ENCODE assay signal across 11 cellular contexts in the genomic region with DNA sequence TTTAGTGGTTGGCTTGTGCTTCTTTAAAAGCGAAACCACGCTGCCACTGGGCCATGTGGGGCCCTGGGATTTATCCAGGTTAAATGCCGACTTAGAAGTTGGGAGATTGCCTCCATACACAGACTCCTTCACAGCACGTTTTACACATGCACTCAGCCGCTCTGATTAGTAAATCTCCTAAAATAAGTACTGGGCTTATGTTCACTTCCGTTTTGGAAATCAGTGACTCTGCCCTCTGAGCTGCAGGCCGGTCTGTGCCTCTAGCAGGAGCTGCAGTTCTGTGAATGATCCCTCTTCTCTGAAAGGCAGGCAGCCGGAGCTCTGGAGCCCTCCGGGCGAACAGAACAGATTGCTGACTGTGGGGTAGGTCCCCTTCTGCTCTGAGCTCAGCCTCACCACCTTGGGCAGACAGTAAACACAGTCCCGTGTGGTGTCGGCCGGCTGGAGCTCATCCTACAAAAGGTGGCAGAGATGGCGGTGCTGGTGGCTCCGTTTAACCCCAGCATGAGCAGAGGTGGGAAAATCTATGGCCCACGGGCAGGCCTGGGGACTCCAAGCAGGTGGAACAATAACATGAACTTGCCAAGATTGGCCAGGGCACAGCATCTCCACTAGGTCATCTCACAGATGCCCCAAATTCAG. TPM values are rescaled to one million over a fixed set of nuclear protein-coding genes. Genes with fewer than 3 reads are reported as not detected.
DNase-seq lines count a peak whose midpoint lies in the region; ATAC-seq and TF ChIP-seq lines count a peak whose summit lies in the region.
"Had no signal": no experiment of that assay in that cellular context is flagged by ENCODE, and none has a peak within 500 bp of the region (broad histone marks: within the 10 kb centered on the region; RNA-seq: fewer than 3 reads in every experiment).

No MANE protein-coding gene starts in this region.

- H3K9me3 Mint-ChIP-seq in activated naive CD8-positive, alpha-beta T cell treated with anti-CD3 and anti-CD28 coated beads for 36 hours = no peaks in the 10 kb centered on the region

- no peak for TF ChIP-seq POLR2A in ovary (IDR thresholded peaks at IDR 0.05)
- TF ChIP-seq POLR2A in GM18505 (IDR thresholded peaks at IDR 0.05; ENCODE audit: borderline replicate concordance, extremely low read depth, insufficient read depth, insufficient read length) = no peak

- H3K4me3 Mint-ChIP-seq in activated naive CD8-positive, alpha-beta T cell treated with anti-CD3 and anti-CD28 coated beads for 36 hours = no peak overlapping the region

- no peak overlapping the region for H3K27ac Mint-ChIP-seq in activated naive CD8-positive, alpha-beta T cell treated with anti-CD3 and anti-CD28 coated beads for 36 hours

- no peaks in the 10 kb centered on the region for H3K36me3 ChIP-seq in BE2C
- no peaks in the 10 kb centered on the region for H3K36me3 ChIP-seq in OCI-LY7 (ENCODE audit: insufficient read depth, low read length)
- H3K36me3 ChIP-seq in ovary = no peaks in the 10 kb centered on the region

- TF ChIP-seq CTCF in BE2C (IDR thresholded peaks at IDR 0.05; ENCODE audit: low read depth, low read length) (no peak; the same call in 1 of the 2 replicates), OCI-LY7 (conservative IDR thresholded peaks at IDR 0.05; ENCODE audit: low read length) (no peak), foreskin fibroblast (IDR thresholded peaks at IDR 0.05; ENCODE audit: low read depth, low read length) (peak; percentile 34), ovary (IDR thresholded peaks at IDR 0.05) (peak in 2 of 3 donors; percentile 5 to 42)

- no TSS peak for BruUV-seq in OCI-LY7 (replicated peaks; lab: Mats Ljungman, UMichigan)

- peak overlapping the region; percentile 34; the same call in 1 of the 2 replicates for H2AFZ ChIP-seq in OCI-LY7 (ENCODE audit: low read length)

- H3K4me3 ChIP-seq in BE2C (ENCODE audit: low read depth, low read length) (no peak overlapping the region), OCI-LY7 (ENCODE audit: low read depth, low read length, poor library complexity, severe bottlenecking) (no peak overlapping the region), foreskin fibroblast (ENCODE audit: low read depth in 1 of 2, low read length in 2 of 2) (peak overlapping the region; percentile 16 to 31), ovary (peak overlapping the region; percentile 21)

- H3K4me1 ChIP-seq in BE2C = no peaks in the 10 kb centered on the region
- H3K4me1 ChIP-seq in OCI-LY7 (ENCODE audit: insufficient read depth, low read length, poor library complexity, severe bottlenecking) = peaks cover 14% of the 10 kb centered on the region
- H3K4me1 ChIP-seq in ovary (ENCODE audit: insufficient read depth) = no peaks in the 10 kb centered on the region

- H3K4me1 Mint-ChIP-seq in activated naive CD8-positive, alpha-beta T cell treated with anti-CD3 and anti-CD28 coated beads for 36 hours = peaks cover 16% of the 10 kb centered on the region

- no peaks in the 10 kb centered on the region for H3K79me2 ChIP-seq in OCI-LY7 (ENCODE audit: insufficient read depth, low read depth, low read length)

- H3K4me2 ChIP-seq in OCI-LY7 (ENCODE audit: low read length) = peak overlapping the region; percentile 32; the same call in 1 of the 2 replicates

- no peaks in the 10 kb centered on the region for H4K20me1 ChIP-seq in OCI-LY7 (ENCODE audit: insufficient read depth, low read length)

- CTCF ChIA-PET in OCI-LY7 (lab: Charles Lee; ENCODE audit: unreplicated experiment) = no interaction called here

- 15 to 24% (median 22%) methylated on average over 16 of the region's 16 CpGs for WGBS in ovary, 3 donors

- H3K9me2 ChIP-seq in OCI-LY7 (ENCODE audit: insufficient read depth, low read length) = no peaks in the 10 kb centered on the region

- peak; percentile 41 for DNase-seq in BE2C
- peak; percentile 20 for DNase-seq in OCI-LY7 (ENCODE audit: low spot score)
- peak; percentile 79 to 87 for DNase-seq in foreskin fibroblast
- peak; percentile 62 to 73 (median 68) for DNase-seq in ovary
- DNase-seq in activated naive CD8-positive, alpha-beta T cell treated with anti-CD3 and anti-CD28 coated beads for 36 hours = no peak
- DNase-seq: activated CD8-positive, alpha-beta memory T cell treated with anti-CD3 and anti-CD28 coated beads for 24 hours; DND-41; NCI-H2081 had no signal

- ATAC-seq in GM18505 (IDR thresholded peaks at IDR 0.05; ENCODE audit: unreplicated experiment) (no peak), GM18520 (IDR thresholded peaks at IDR 0.05; ENCODE audit: unreplicated experiment) (no peak), HG02588 (IDR thresholded peaks at IDR 0.05; ENCODE audit: unreplicated experiment) (no peak)

- TF ChIP-seq EP300 in ovary (IDR thresholded peaks at IDR 0.05) = no peak

- no peaks in the 10 kb centered on the region for H3K27me3 Mint-ChIP-seq in activated naive CD8-positive, alpha-beta T cell treated with anti-CD3 and anti-CD28 coated beads for 36 hours

- no peak overlapping the region for H3K27ac ChIP-seq in OCI-LY7 (ENCODE audit: low read depth, low read length, poor library complexity, severe bottlenecking)
- H3K27ac ChIP-seq in ovary = peak overlapping the region in 1 of 2 donors; percentile 83

- no peaks in the 10 kb centered on the region for H3K36me3 Mint-ChIP-seq in activated naive CD8-positive, alpha-beta T cell treated with anti-CD3 and anti-CD28 coated beads for 36 hours

- intact Hi-C loops in OCI-LY7 (cut with micrococcal nuclease; ENCODE audit: unreplicated experiment) (no loop called here), ovary (cut with DNase I) (loop anchor here in 1 of 4 donors (5.0 kb wide), 1 partner anchor 142 kb away; no protein-coding TSS in a partner anchor)

- H3K9me3 ChIP-seq in BE2C (no peaks in the 10 kb centered on the region; the same call in 1 of the 2 replicates), OCI-LY7 (ENCODE audit: low read length) (no peaks in the 10 kb centered on the region), ovary (no peaks in the 10 kb centered on the region)

- POLR2A ChIA-PET in OCI-LY7 (lab: Charles Lee) = no interaction called here

- H3K27me3 ChIP-seq in BE2C = no peaks in the 10 kb centered on the region
- no peaks in the 10 kb centered on the region for H3K27me3 ChIP-seq in ovary

RNA-seq across cellular contexts. Expression of a gene that starts 9.8 kb away (rescaled TPM):
- polyA plus RNA-seq in BE2C (2012; ENCODE audit: insufficient read depth, insufficient read length, low read depth) = 1.0 TPM
- total RNA-seq in OCI-LY7 (2014; rRNA removed; shearing (Covaris generic)) = not detected in 2 replicates
- not detected in 2 replicates for total RNA-seq in OCI-LY7 (2022)
- total RNA-seq in ovary = 10 to 100 TPM in 1 of 7 donors, 1 to 10 TPM in 5, under 1 TPM in 1; 0.76 to 19.3 (median 4.6) TPM
- under 1 TPM; 0.38 to 0.86 TPM for polyA plus RNA-seq in ovary
- under 1 TPM; 0.31 to 0.40 TPM for total RNA-seq in activated naive CD8-positive, alpha-beta T cell treated with anti-CD3 and anti-CD28 coated beads for 36 hours

RNA-seq across cellular contexts. Expression of a gene that starts 27.1 kb away (rescaled TPM):
- 45.2 TPM for polyA plus RNA-seq in BE2C (2012; ENCODE audit: insufficient read depth, insufficient read length, low read depth)
- total RNA-seq in OCI-LY7 (2014; rRNA removed; shearing (Covaris generic)) = 95.7 and 102 TPM in 2 replicates
- 216 and 246 TPM in 2 replicates for total RNA-seq in OCI-LY7 (2022)
- 10 to 100 TPM; 32.4 to 71.1 (median 56.1) TPM for total RNA-seq in ovary
- polyA plus RNA-seq in ovary = 10 to 100 TPM; 27.4 to 71.1 TPM
- 100 to 1,000 TPM; 162 to 164 TPM for total RNA-seq in activated naive CD8-positive, alpha-beta T cell treated with anti-CD3 and anti-CD28 coated beads for 36 hours

RNA-seq across cellular contexts. Expression of a gene that starts 34.0 kb away (rescaled TPM):
- not detected for polyA plus RNA-seq in BE2C (2012; ENCODE audit: insufficient read depth, insufficient read length, low read depth)
- total RNA-seq in OCI-LY7 (2014; rRNA removed; shearing (Covaris generic)) = not detected in 2 replicates
- not detected in 2 replicates for total RNA-seq in OCI-LY7 (2022)
- total RNA-seq in ovary = not detected
- not detected for polyA plus RNA-seq in ovary
- not detected for total RNA-seq in activated naive CD8-positive, alpha-beta T cell treated with anti-CD3 and anti-CD28 coated beads for 36 hours

Comparison
In these comparisons a context has a peak if more than half of its experiments do, and no peak if none do; other contexts are left out.
1. H3K4me3 ChIP-seq: peak in foreskin fibroblast (2 of 2) and ovary (single experiment); none in BE2C (single experiment) and OCI-LY7 (single experiment).
2. CTCF ChIP-seq: peak in foreskin fibroblast (single experiment) and ovary (2 of 3); none in BE2C (single experiment) and OCI-LY7 (single experiment).